8 cellular contexts compared by ENCODE assay signal in genomic region chr6:149717588-149718458, GRCh38.
A peak's percentile ranks its signal among the peaks of the same experiment; 100 is the strongest.
DNase-seq lines count a peak whose midpoint lies in the region; FAIRE-seq and TF ChIP-seq lines count a peak whose summit lies in the region.

Gene LATS1 (minus strand): TSS chr6:149718101. CDS start chr6:149702126, 15,975 bp downstream.

- no peaks in the 10 kb centered on the region for H3K9me3 Mint-ChIP-seq in nephron
- no peaks in the 10 kb centered on the region for H3K9me3 Mint-ChIP-seq in stimulated activated naive CD8-positive, alpha-beta T cell treated with anti-CD3 and anti-CD28 coated beads, Interleukin-15, Interleukin-2, amounts not matched to agents 100 ng/mL and 50 ng/mL, for 24 hours

- FAIRE-seq in H54 (lab: Jason Lieb, UNC), result no peak

- H3K4me3 ChIP-seq in fibroblast of pulmonary artery (replicated peaks; ENCODE audit: low read depth, low read length), result peak within 1 kb of the TSS; percentile 75

- no peaks in the 10 kb centered on the region for H3K27me3 Mint-ChIP-seq in nephron (ENCODE audit: low read depth)
- no peaks in the 10 kb centered on the region for H3K27me3 Mint-ChIP-seq in stimulated activated naive CD8-positive, alpha-beta T cell treated with anti-CD3 and anti-CD28 coated beads, Interleukin-15, Interleukin-2, amounts not matched to agents 100 ng/mL and 50 ng/mL, for 24 hours

- peaks cover 12% of the 10 kb centered on the region for H3K36me3 Mint-ChIP-seq in nephron (ENCODE audit: low read depth)
- peaks cover 22% of the 10 kb centered on the region for H3K36me3 Mint-ChIP-seq in stimulated activated naive CD8-positive, alpha-beta T cell treated with anti-CD3 and anti-CD28 coated beads, Interleukin-15, Interleukin-2, amounts not matched to agents 100 ng/mL and 50 ng/mL, for 24 hours (ENCODE audit: low read depth)

- peak within 1 kb of the TSS; percentile 86 to 91 (median 90) for H3K4me3 Mint-ChIP-seq in nephron
- peak within 1 kb of the TSS; percentile 94 for H3K4me3 Mint-ChIP-seq in stimulated activated naive CD8-positive, alpha-beta T cell treated with anti-CD3 and anti-CD28 coated beads, Interleukin-15, Interleukin-2, amounts not matched to agents 100 ng/mL and 50 ng/mL, for 24 hours

- DNase-seq in ELF-1 (ENCODE audit: low read depth, low spot score) (peak; percentile 100), H54 (ENCODE audit: insufficient read length, low spot score) (peak; percentile 59), LoVo (ENCODE audit: low spot score) (peak; percentile 83), fibroblast of pulmonary artery (ENCODE audit: low read depth) (peak; percentile 85)
- DNase-seq in activated T-helper 9 cell treated with anti-CD3 and anti-CD28 coated beads, Interleukin-2, amount 50 U/mL, for 16 hours (ENCODE audit: low read depth), result peak; percentile 90

- TF ChIP-seq CTCF in fibroblast of pulmonary artery (IDR thresholded peaks at IDR 0.05; ENCODE audit: low read length, missing control alignments), result no peak
- TF ChIP-seq CTCF in nephron (IDR thresholded peaks at IDR 0.05; ENCODE audit: unreplicated experiment in 3 of 3), result no peak

- peaks cover 22% of the 10 kb centered on the region for H3K4me1 Mint-ChIP-seq in nephron
- H3K4me1 Mint-ChIP-seq in stimulated activated naive CD8-positive, alpha-beta T cell treated with anti-CD3 and anti-CD28 coated beads, Interleukin-15, Interleukin-2, amounts not matched to agents 100 ng/mL and 50 ng/mL, for 24 hours (ENCODE audit: low read depth), result peaks cover 44% of the 10 kb centered on the region

- H3K27ac Mint-ChIP-seq in nephron, result peak within 1 kb of the TSS; percentile 96 to 98 (median 96)
- peak within 1 kb of the TSS; percentile 97 for H3K27ac Mint-ChIP-seq in stimulated activated naive CD8-positive, alpha-beta T cell treated with anti-CD3 and anti-CD28 coated beads, Interleukin-15, Interleukin-2, amounts not matched to agents 100 ng/mL and 50 ng/mL, for 24 hours

- TF ChIP-seq POLR2A in H54 (IDR thresholded peaks at IDR 0.05; ENCODE audit: low read depth, low read length), result peak; percentile 97
- TF ChIP-seq POLR2A in Raji (IDR thresholded peaks at IDR 0.05; ENCODE audit: insufficient read depth, low read depth, low read length), result peak; percentile 97

Comparison
In these comparisons a context has a peak if more than half of its experiments do, and no peak if none do; other contexts are left out.
1. Peak in every context shown above with its lines: DNase-seq and H3K4me3 ChIP-seq.